ENCODE assay signal across 1 cellular context in genomic region chr22:20025401-20026203, GRCh38.
A peak's percentile ranks its signal among the peaks of the same experiment; 100 is the strongest.
TF ChIP-seq lines count a peak whose summit lies in the region.

No MANE protein-coding gene starts in this region.

TF ChIP-seq in K562, 482 proteins besides CTCF, POLR2A, EP300 and RAD21 (continues in another document):
- no peak for TF ChIP-seq ZKSCAN3 (CRISPR knock-in tag; IDR thresholded peaks at IDR 0.05)
- TF ChIP-seq PYGO2 (tag; IDR thresholded peaks at IDR 0.05) = peak; percentile 85
- no peak for TF ChIP-seq ZBTB1 (CRISPR knock-in tag; IDR thresholded peaks at IDR 0.05; ENCODE audit: borderline replicate concordance, low read depth)
- TF ChIP-seq ZBTB17 (CRISPR knock-in tag; IDR thresholded peaks at IDR 0.05) = peak; percentile 95
- peak; percentile 54; the same call in 1 of the 2 replicates for TF ChIP-seq CEBPB (tag; IDR thresholded peaks at IDR 0.05)
- peak; percentile 81 for TF ChIP-seq ZNF764 (CRISPR knock-in tag; IDR thresholded peaks at IDR 0.05; ENCODE audit: low read depth)
- TF ChIP-seq ZNF589 (CRISPR knock-in tag; IDR thresholded peaks at IDR 0.05; ENCODE audit: low read depth) = no peak
- peak; percentile 79; the same call in 1 of the 2 replicates for TF ChIP-seq ZNF165 (CRISPR knock-in tag; IDR thresholded peaks at IDR 0.05; ENCODE audit: borderline replicate concordance)
- peak; percentile 26; the same call in 1 of the 2 replicates for TF ChIP-seq MTF1 (CRISPR knock-in tag; IDR thresholded peaks at IDR 0.05; ENCODE audit: borderline replicate concordance)
- peak; percentile 76 for TF ChIP-seq MXD1 (CRISPR knock-in tag; IDR thresholded peaks at IDR 0.05; ENCODE audit: borderline replicate concordance, poor library complexity, severe bottlenecking)
- peak in 1 of 2 experiments; percentile 83; a peak in 1 of 4 replicates for TF ChIP-seq SIN3A (IDR thresholded peaks at IDR 0.05; ENCODE audit: borderline replicate concordance in 2 of 2, control insufficient read depth in 1 of 2, low read depth in 2 of 2, low read length in 2 of 2)
- TF ChIP-seq RFX5 (IDR thresholded peaks at IDR 0.05; ENCODE audit: low read depth, low read length) = peak; percentile 50; the same call in 1 of the 2 replicates
- no peak for TF ChIP-seq RBM39 (optimal IDR thresholded peaks at IDR 0.05; ENCODE audit: low read depth, low read length)
- peak; percentile 57 for TF ChIP-seq ZFP36 (IDR thresholded peaks at IDR 0.05; ENCODE audit: low read depth, low read length, partially characterized antibody)
- peak; percentile 99 for TF ChIP-seq NR4A1 (CRISPR knock-in tag; IDR thresholded peaks at IDR 0.05)
- peak; percentile 99 for TF ChIP-seq NR4A1 (tag; IDR thresholded peaks at IDR 0.05)
- no peak for TF ChIP-seq CC2D1A (IDR thresholded peaks at IDR 0.05)
- peak; percentile 98 for TF ChIP-seq E2F3 (CRISPR knock-in tag; IDR thresholded peaks at IDR 0.05)
- TF ChIP-seq ZNF436 (CRISPR knock-in tag; IDR thresholded peaks at IDR 0.05) = peak; percentile 75
- TF ChIP-seq REST (CRISPR knock-in tag; IDR thresholded peaks at IDR 0.05; ENCODE audit: low read depth) = peak; percentile 34; the same call in 1 of the 2 replicates
- peak; percentile 96 for TF ChIP-seq OTX1 (CRISPR knock-in tag; IDR thresholded peaks at IDR 0.05)
- TF ChIP-seq SRF (CRISPR knock-in tag; IDR thresholded peaks at IDR 0.05) = no peak
- TF ChIP-seq DIDO1 (tag; IDR thresholded peaks at IDR 0.05; ENCODE audit: low read depth) = peak; percentile 78; the same call in 1 of the 2 replicates
- peak; percentile 79 for TF ChIP-seq ZNF354B (CRISPR knock-in tag; IDR thresholded peaks at IDR 0.05)
- peak; percentile 99 to 100 for TF ChIP-seq TBL1XR1 (IDR thresholded peaks at IDR 0.05; ENCODE audit: low read length in 2 of 2)
- peak; percentile 4; the same call in 1 of the 2 replicates for TF ChIP-seq TAF7 (tag; IDR thresholded peaks at IDR 0.05)
- TF ChIP-seq DMBX1 (CRISPR knock-in tag; IDR thresholded peaks at IDR 0.05; ENCODE audit: borderline replicate concordance) = peak; percentile 99
- peak; percentile 72; the same call in 1 of the 2 replicates for TF ChIP-seq ZNF384 (IDR thresholded peaks at IDR 0.05; ENCODE audit: low read depth, low read length)
- TF ChIP-seq IFI16 (CRISPR knock-in tag; IDR thresholded peaks at IDR 0.05) = peak; percentile 92
- peak; percentile 96 for TF ChIP-seq TCF15 (CRISPR knock-in tag; IDR thresholded peaks at IDR 0.05)
- peak; percentile 85; the same call in 1 of the 2 replicates for TF ChIP-seq KLF1 (tag; IDR thresholded peaks at IDR 0.05)
- TF ChIP-seq POLR3G (IDR thresholded peaks at IDR 0.05; ENCODE audit: extremely low read depth, insufficient read length, insufficient replicate concordance) = no peak
- TF ChIP-seq, protein P1, sequence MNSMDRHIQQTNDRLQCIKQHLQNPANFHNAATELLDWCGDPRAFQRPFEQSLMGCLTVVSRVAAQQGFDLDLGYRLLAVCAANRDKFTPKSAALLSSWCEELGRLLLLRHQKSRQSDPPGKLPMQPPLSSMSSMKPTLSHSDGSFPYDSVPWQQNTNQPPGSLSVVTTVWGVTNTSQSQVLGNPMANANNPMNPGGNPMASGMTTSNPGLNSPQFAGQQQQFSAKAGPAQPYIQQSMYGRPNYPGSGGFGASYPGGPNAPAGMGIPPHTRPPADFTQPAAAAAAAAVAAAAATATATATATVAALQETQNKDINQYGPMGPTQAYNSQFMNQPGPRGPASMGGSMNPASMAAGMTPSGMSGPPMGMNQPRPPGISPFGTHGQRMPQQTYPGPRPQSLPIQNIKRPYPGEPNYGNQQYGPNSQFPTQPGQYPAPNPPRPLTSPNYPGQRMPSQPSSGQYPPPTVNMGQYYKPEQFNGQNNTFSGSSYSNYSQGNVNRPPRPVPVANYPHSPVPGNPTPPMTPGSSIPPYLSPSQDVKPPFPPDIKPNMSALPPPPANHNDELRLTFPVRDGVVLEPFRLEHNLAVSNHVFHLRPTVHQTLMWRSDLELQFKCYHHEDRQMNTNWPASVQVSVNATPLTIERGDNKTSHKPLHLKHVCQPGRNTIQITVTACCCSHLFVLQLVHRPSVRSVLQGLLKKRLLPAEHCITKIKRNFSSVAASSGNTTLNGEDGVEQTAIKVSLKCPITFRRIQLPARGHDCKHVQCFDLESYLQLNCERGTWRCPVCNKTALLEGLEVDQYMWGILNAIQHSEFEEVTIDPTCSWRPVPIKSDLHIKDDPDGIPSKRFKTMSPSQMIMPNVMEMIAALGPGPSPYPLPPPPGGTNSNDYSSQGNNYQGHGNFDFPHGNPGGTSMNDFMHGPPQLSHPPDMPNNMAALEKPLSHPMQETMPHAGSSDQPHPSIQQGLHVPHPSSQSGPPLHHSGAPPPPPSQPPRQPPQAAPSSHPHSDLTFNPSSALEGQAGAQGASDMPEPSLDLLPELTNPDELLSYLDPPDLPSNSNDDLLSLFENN (IDR thresholded peaks at IDR 0.05; ENCODE audit: low read depth in 2 of 2, low read length in 2 of 2) = peak in 1 of 2 experiments; percentile 99; a peak in 2 of 4 replicates
- TF ChIP-seq HNRNPUL1 (IDR thresholded peaks at IDR 0.05; ENCODE audit: low read length) = peak; percentile 86; the same call in 1 of the 2 replicates
- TF ChIP-seq, protein P2, sequence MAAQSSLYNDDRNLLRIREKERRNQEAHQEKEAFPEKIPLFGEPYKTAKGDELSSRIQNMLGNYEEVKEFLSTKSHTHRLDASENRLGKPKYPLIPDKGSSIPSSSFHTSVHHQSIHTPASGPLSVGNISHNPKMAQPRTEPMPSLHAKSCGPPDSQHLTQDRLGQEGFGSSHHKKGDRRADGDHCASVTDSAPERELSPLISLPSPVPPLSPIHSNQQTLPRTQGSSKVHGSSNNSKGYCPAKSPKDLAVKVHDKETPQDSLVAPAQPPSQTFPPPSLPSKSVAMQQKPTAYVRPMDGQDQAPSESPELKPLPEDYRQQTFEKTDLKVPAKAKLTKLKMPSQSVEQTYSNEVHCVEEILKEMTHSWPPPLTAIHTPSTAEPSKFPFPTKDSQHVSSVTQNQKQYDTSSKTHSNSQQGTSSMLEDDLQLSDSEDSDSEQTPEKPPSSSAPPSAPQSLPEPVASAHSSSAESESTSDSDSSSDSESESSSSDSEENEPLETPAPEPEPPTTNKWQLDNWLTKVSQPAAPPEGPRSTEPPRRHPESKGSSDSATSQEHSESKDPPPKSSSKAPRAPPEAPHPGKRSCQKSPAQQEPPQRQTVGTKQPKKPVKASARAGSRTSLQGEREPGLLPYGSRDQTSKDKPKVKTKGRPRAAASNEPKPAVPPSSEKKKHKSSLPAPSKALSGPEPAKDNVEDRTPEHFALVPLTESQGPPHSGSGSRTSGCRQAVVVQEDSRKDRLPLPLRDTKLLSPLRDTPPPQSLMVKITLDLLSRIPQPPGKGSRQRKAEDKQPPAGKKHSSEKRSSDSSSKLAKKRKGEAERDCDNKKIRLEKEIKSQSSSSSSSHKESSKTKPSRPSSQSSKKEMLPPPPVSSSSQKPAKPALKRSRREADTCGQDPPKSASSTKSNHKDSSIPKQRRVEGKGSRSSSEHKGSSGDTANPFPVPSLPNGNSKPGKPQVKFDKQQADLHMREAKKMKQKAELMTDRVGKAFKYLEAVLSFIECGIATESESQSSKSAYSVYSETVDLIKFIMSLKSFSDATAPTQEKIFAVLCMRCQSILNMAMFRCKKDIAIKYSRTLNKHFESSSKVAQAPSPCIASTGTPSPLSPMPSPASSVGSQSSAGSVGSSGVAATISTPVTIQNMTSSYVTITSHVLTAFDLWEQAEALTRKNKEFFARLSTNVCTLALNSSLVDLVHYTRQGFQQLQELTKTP (IDR thresholded peaks at IDR 0.05; ENCODE audit: low read depth in 1 of 2, partially characterized antibody in 2 of 2) = no peak
- no peak for TF ChIP-seq ZNF696 (CRISPR knock-in tag; conservative IDR thresholded peaks at IDR 0.05)
- TF ChIP-seq, protein P3, sequence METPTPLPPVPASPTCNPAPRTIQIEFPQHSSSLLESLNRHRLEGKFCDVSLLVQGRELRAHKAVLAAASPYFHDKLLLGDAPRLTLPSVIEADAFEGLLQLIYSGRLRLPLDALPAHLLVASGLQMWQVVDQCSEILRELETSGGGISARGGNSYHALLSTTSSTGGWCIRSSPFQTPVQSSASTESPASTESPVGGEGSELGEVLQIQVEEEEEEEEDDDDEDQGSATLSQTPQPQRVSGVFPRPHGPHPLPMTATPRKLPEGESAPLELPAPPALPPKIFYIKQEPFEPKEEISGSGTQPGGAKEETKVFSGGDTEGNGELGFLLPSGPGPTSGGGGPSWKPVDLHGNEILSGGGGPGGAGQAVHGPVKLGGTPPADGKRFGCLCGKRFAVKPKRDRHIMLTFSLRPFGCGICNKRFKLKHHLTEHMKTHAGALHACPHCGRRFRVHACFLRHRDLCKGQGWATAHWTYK (CRISPR knock-in tag; IDR thresholded peaks at IDR 0.05) = peak; percentile 97
- TF ChIP-seq PPARD (CRISPR knock-in tag; IDR thresholded peaks at IDR 0.05) = 0 out of 2 replicates have a peak, but pooled peaks have one; percentile 11
- TF ChIP-seq ZBTB8A (IDR thresholded peaks at IDR 0.05; ENCODE audit: partially characterized antibody) = no peak
- peak; percentile 77; the same call in 1 of the 2 replicates for TF ChIP-seq ZNF311 (CRISPR knock-in tag; IDR thresholded peaks at IDR 0.05)
- TF ChIP-seq MAZ (CRISPR knock-in tag; conservative IDR thresholded peaks at IDR 0.05 in 1 of 2, IDR thresholded peaks at IDR 0.05 in 1 of 2) = peak in 1 of 2 experiments; percentile 99; a peak in 2 of 4 replicates
- TF ChIP-seq ZBTB26 (CRISPR knock-in tag; IDR thresholded peaks at IDR 0.05) = 0 out of 2 replicates have a peak, but pooled peaks have one; percentile 64
- TF ChIP-seq SAP30 (IDR thresholded peaks at IDR 0.05; ENCODE audit: borderline replicate concordance, insufficient read depth, low read depth, low read length, poor library complexity, severe bottlenecking) = peak; percentile 77
- TF ChIP-seq, protein P4, sequence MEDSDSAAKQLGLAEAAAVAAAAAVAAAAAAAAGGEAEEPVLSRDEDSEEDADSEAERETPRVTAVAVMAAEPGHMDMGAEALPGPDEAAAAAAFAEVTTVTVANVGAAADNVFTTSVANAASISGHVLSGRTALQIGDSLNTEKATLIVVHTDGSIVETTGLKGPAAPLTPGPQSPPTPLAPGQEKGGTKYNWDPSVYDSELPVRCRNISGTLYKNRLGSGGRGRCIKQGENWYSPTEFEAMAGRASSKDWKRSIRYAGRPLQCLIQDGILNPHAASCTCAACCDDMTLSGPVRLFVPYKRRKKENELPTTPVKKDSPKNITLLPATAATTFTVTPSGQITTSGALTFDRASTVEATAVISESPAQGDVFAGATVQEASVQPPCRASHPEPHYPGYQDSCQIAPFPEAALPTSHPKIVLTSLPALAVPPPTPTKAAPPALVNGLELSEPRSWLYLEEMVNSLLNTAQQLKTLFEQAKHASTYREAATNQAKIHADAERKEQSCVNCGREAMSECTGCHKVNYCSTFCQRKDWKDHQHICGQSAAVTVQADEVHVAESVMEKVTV (CRISPR knock-in tag; IDR thresholded peaks at IDR 0.05) = peak; percentile 45; the same call in 1 of the 2 replicates
- peak; percentile 16; the same call in 1 of the 2 replicates for TF ChIP-seq ZNF408 (CRISPR knock-in tag; IDR thresholded peaks at IDR 0.05; ENCODE audit: low read depth)
- TF ChIP-seq CCAR2 (IDR thresholded peaks at IDR 0.05; ENCODE audit: low read depth, low read length) = 0 out of 2 replicates have a peak, but pooled peaks have one; percentile 77
- peak; percentile 76 for TF ChIP-seq ZNF707 (CRISPR knock-in tag; conservative IDR thresholded peaks at IDR 0.05)
- TF ChIP-seq, protein P5, sequence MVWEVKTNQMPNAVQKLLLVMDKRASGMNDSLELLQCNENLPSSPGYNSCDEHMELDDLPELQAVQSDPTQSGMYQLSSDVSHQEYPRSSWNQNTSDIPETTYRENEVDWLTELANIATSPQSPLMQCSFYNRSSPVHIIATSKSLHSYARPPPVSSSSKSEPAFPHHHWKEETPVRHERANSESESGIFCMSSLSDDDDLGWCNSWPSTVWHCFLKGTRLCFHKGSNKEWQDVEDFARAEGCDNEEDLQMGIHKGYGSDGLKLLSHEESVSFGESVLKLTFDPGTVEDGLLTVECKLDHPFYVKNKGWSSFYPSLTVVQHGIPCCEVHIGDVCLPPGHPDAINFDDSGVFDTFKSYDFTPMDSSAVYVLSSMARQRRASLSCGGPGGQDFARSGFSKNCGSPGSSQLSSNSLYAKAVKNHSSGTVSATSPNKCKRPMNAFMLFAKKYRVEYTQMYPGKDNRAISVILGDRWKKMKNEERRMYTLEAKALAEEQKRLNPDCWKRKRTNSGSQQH (CRISPR knock-in tag; IDR thresholded peaks at IDR 0.05) = peak; percentile 98
- TF ChIP-seq TCFL5 (CRISPR knock-in tag; conservative IDR thresholded peaks at IDR 0.05) = peak; percentile 88
